Comparison of ENCODE assay signal across 8 cellular contexts in the genomic region with DNA sequence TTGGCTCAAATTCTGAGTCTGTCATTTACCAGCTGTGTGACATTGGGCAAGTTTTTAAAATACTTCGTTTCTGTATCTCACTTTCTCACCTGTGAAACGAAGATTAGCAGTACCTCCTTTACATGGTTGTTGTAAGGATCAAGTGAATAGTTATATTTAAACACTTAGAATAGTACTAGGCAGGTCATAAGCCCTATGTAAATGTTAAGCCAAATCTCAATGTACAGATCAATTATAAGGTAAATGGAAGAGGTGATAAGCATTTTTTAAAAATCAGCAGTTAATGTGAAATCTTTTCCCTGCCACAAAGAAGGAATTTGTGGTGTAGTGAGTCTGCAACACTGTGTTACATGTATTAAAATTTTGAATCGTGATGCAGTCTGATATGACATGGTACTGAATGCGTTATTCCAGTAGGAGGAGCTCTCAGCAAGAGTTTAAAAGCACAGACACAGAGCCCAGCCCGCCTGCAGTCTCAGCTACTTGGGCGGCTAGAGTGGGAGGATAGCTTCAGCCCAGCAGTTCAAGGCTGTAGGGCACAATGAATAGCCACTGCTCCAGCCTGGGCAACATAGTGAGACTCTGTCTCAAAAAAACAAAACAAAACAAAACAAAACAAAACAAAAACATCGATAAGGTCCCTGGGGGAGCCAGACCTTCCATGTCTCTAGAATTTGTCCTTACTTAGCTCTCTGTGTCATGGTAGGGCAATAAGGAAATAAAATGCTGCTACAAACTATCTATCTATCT. TPM values are rescaled to one million over a fixed set of nuclear protein-coding genes. Genes with fewer than 3 reads are reported as not detected.
A peak's percentile ranks its signal among the peaks of the same experiment; 100 is the strongest.
DNase-seq lines count a peak whose midpoint lies in the region; ATAC-seq and TF ChIP-seq lines count a peak whose summit lies in the region.

No MANE protein-coding gene starts in this region.

- POLR2A ChIA-PET in activated CD4-positive, alpha-beta T cell treated with anti-CD3 and anti-CD28 coated beads for 36 hours (lab: Charles Lee), result interaction anchor here (0.6 kb wide), 1 partner anchor 195 kb away, joined by 3 read pairs; no protein-coding TSS in a partner anchor

- H3K36me3 Mint-ChIP-seq in activated CD4-positive, alpha-beta T cell treated with anti-CD3 and anti-CD28 coated beads for 36 hours (ENCODE audit: low read depth), result no peaks in the 10 kb centered on the region
- H3K36me3 Mint-ChIP-seq in mesothelial cell of epicardium, result no peaks in the 10 kb centered on the region

- intact Hi-C loops in activated CD4-positive, alpha-beta T cell treated with anti-CD3 and anti-CD28 coated beads for 36 hours (cut with DNase I, micrococcal nuclease), result loop anchor here (1.0 to 10.0 kb wide), 5 partner anchors 348 to 921 kb away; a partner anchor contains a TSS

- ATAC-seq in GM19324 (IDR thresholded peaks at IDR 0.05; ENCODE audit: low FRiP score, unreplicated experiment), result peak; percentile 82
- ATAC-seq in HG03354 (IDR thresholded peaks at IDR 0.05; ENCODE audit: poor library complexity, severe bottlenecking, unreplicated experiment), result peak; percentile 96
- peak; percentile 97 for ATAC-seq in activated CD4-positive, alpha-beta T cell treated with anti-CD3 and anti-CD28 coated beads for 36 hours

- no peaks in the 10 kb centered on the region for H3K9me3 Mint-ChIP-seq in activated CD4-positive, alpha-beta T cell treated with anti-CD3 and anti-CD28 coated beads for 36 hours (ENCODE audit: low read depth)
- H3K9me3 Mint-ChIP-seq in mesothelial cell of epicardium, result no peaks in the 10 kb centered on the region

- no peak overlapping the region for H3K27ac Mint-ChIP-seq in activated CD4-positive, alpha-beta T cell treated with anti-CD3 and anti-CD28 coated beads for 36 hours
- H3K27ac Mint-ChIP-seq in mesothelial cell of epicardium, result no peak overlapping the region

- no peaks in the 10 kb centered on the region for H3K27me3 Mint-ChIP-seq in activated CD4-positive, alpha-beta T cell treated with anti-CD3 and anti-CD28 coated beads for 36 hours
- no peaks in the 10 kb centered on the region for H3K27me3 Mint-ChIP-seq in mesothelial cell of epicardium (ENCODE audit: low read depth)

- CTCF ChIA-PET in activated CD4-positive, alpha-beta T cell treated with anti-CD3 and anti-CD28 coated beads for 36 hours (lab: Charles Lee), result interaction anchor here (0.6 to 3.6 kb wide), 40 partner anchors 9 to 757 kb away, joined by 3 to 23 read pairs (median 4); no protein-coding TSS in a partner anchor

- H3K27ac ChIP-seq in substantia nigra (ENCODE audit: low read depth, low read length, poor library complexity, severe bottlenecking), result no peak overlapping the region

- H3K4me3 Mint-ChIP-seq in activated CD4-positive, alpha-beta T cell treated with anti-CD3 and anti-CD28 coated beads for 36 hours, result no peak overlapping the region
- H3K4me3 Mint-ChIP-seq in mesothelial cell of epicardium, result no peak overlapping the region

- H3K4me1 Mint-ChIP-seq in activated CD4-positive, alpha-beta T cell treated with anti-CD3 and anti-CD28 coated beads for 36 hours, result peaks cover 10% of the 10 kb centered on the region
- H3K4me1 Mint-ChIP-seq in mesothelial cell of epicardium, result no peaks in the 10 kb centered on the region

- DNase-seq in COLO668 (lab: John Stamatoyannopoulos, UW; ENCODE audit: unreplicated experiment) (peak; percentile 53), NCI-H446 treated with DMSO at 0.1 percent for 48 hours (lab: John Stamatoyannopoulos, UW) (peak; percentile 64), mesothelial cell of epicardium (ENCODE audit: low spot score in 2 of 2, unreplicated experiment in 2 of 2) (no peak), substantia nigra (lab: John Stamatoyannopoulos, UW) (peak in 37 of 49 donors; percentile 2 to 71 (median 25))
- DNase-seq in activated CD4-positive, alpha-beta T cell treated with anti-CD3 and anti-CD28 coated beads for 36 hours, result peak; percentile 75
- DNase-seq in effector CD8-positive, alpha-beta T cell (lab: John Stamatoyannopoulos, UW), result peak; percentile 5

- TF ChIP-seq CTCF in mesothelial cell of epicardium (IDR thresholded peaks at IDR 0.05; ENCODE audit: unreplicated experiment), result peak; percentile 45

RNA-seq across cellular contexts. Expression of a gene that starts 46.0 kb away (rescaled TPM):
- 10 to 100 TPM; 21.0 to 30.0 TPM for total RNA-seq in activated CD4-positive, alpha-beta T cell treated with anti-CD3 and anti-CD28 coated beads for 36 hours
- total RNA-seq in mesothelial cell of epicardium, result 25.7 to 28.8 TPM (median 26.1 TPM) in 3 replicates

RNA-seq across cellular contexts. Expression of a gene that starts 46.0 kb away (rescaled TPM):
- 1 to 10 TPM; 3.9 to 5.7 TPM for total RNA-seq in activated CD4-positive, alpha-beta T cell treated with anti-CD3 and anti-CD28 coated beads for 36 hours
- total RNA-seq in mesothelial cell of epicardium, result 9.8 to 10.4 TPM (median 9.8 TPM) in 3 replicates

Comparison
In these comparisons a context has a peak if more than half of its experiments do, and no peak if none do; other contexts are left out.
1. DNase-seq: peak in COLO668 (single experiment), NCI-H446 treated with DMSO at 0.1 percent for 48 hours (single experiment), activated CD4-positive, alpha-beta T cell treated with anti-CD3 and anti-CD28 coated beads for 36 hours (single experiment), effector CD8-positive, alpha-beta T cell (single experiment) and substantia nigra (37 of 49); none in mesothelial cell of epicardium (0 of 2).
2. Peak in every context shown above with its lines, with median percentiles within 50 percentile points of each other: ATAC-seq.